In genomic region chr5:174839196-174839595, GRCh38 we compare ENCODE assay signal across 27 cellular contexts.
"Had no signal": no experiment of that assay in that cellular context is flagged by ENCODE, and none has a peak within 500 bp of the region (broad histone marks: within the 10 kb centered on the region; RNA-seq: fewer than 3 reads in every experiment).

No MANE protein-coding gene starts in this region.

- ATAC-seq: activated CD4-positive, alpha-beta T cell treated with anti-CD3 and anti-CD28 coated beads for 36 hours; activated naive CD4-positive, alpha-beta T cell treated with anti-CD3 and anti-CD28 coated beads, Interleukin-2, amount 50 U/mL, for 72 hours; activated T-cell treated with anti-CD3 and anti-CD28 coated beads, Interleukin-2, amount 50 U/mL, for 72 hours; effector memory CD8-positive, alpha-beta T cell; foreskin keratinocyte; left cardiac atrium; naive thymus-derived CD8-positive, alpha-beta T cell; pancreas; psoas muscle; stimulated activated memory B cell treated with anti-CD40 and anti-IgM and Interleukin-4, amounts not matched to agents 10 μg/mL and 1 μg/mL and 100 μg/mL, for 72 hours; stimulated activated naive CD8-positive, alpha-beta T cell treated with anti-CD3 and anti-CD28 coated beads, Interleukin-15, amount 100 ng/mL, for 72 hours had no signal

- H3K4me1 ChIP-seq: colonic mucosa, pancreas, psoas muscle, right atrium auricular region had no signal

- H3K36me3 Mint-ChIP-seq: naive thymus-derived CD8-positive, alpha-beta T cell; stimulated activated memory B cell treated with anti-CD40 and anti-IgM and Interleukin-4, amounts not matched to agents 10 μg/mL and 1 μg/mL and 100 μg/mL, for 72 hours had no signal

- H3K4me3 Mint-ChIP-seq: activated CD4-positive, alpha-beta T cell treated with anti-CD3 and anti-CD28 coated beads for 36 hours; activated T-cell treated with anti-CD3 and anti-CD28 coated beads, Interleukin-2, amount 50 U/mL, for 72 hours; effector memory CD8-positive, alpha-beta T cell; naive thymus-derived CD8-positive, alpha-beta T cell; neural crest cell; stimulated activated memory B cell treated with anti-CD40 and anti-IgM and Interleukin-4, amounts not matched to agents 10 μg/mL and 1 μg/mL and 100 μg/mL, for 72 hours; stimulated activated naive CD8-positive, alpha-beta T cell treated with anti-CD3 and anti-CD28 coated beads, Interleukin-15, amount 100 ng/mL, for 72 hours had no signal

- H3K4me1 Mint-ChIP-seq: activated CD4-positive, alpha-beta T cell treated with anti-CD3 and anti-CD28 coated beads for 36 hours; stimulated activated memory B cell treated with anti-CD40 and anti-IgM and Interleukin-4, amounts not matched to agents 10 μg/mL and 1 μg/mL and 100 μg/mL, for 72 hours; stimulated activated naive CD8-positive, alpha-beta T cell treated with anti-CD3 and anti-CD28 coated beads, Interleukin-15, amount 100 ng/mL, for 72 hours had no signal

- H3K27ac Mint-ChIP-seq: activated CD4-positive, alpha-beta T cell treated with anti-CD3 and anti-CD28 coated beads for 36 hours; activated naive CD4-positive, alpha-beta T cell treated with anti-CD3 and anti-CD28 coated beads, Interleukin-2, amount 50 U/mL, for 72 hours; activated T-cell treated with anti-CD3 and anti-CD28 coated beads, Interleukin-2, amount 50 U/mL, for 72 hours; effector memory CD8-positive, alpha-beta T cell; naive thymus-derived CD8-positive, alpha-beta T cell; stimulated activated memory B cell treated with anti-CD40 and anti-IgM and Interleukin-4, amounts not matched to agents 10 μg/mL and 1 μg/mL and 100 μg/mL, for 72 hours had no signal

- H3K9me3 ChIP-seq: colonic mucosa, esophagus muscularis mucosa, pancreas, psoas muscle, right atrium auricular region, suprapubic skin had no signal

- DNase-seq: activated CD4-positive, alpha-beta T cell treated with anti-CD3 and anti-CD28 coated beads for 36 hours; activated CD4-positive, alpha-beta T cell treated with anti-CD3 and anti-CD28 coated beads, Interleukin-2, amount 50 U/mL, for 4 hours; activated CD4-positive, CD25-positive, alpha-beta regulatory T cell; activated naive CD4-positive, alpha-beta T cell; activated T-cell treated with anti-CD3 and anti-CD28 coated beads for 4 hours; activated T-cell treated with anti-CD3 and anti-CD28 coated beads, Interleukin-2, amount 50 U/mL, for 72 hours; colonic mucosa; effector memory CD8-positive, alpha-beta T cell; foreskin keratinocyte; islet precursor cell; left cardiac atrium; mammary epithelial cell; naive thymus-derived CD8-positive, alpha-beta T cell; pancreas; psoas muscle; stimulated activated CD4-positive, alpha-beta T cell treated with anti-CD3 and anti-CD28 coated beads, Interleukin-1b, Interleukin-23, amount 100 ng/mL, for 48 hours; stimulated activated CD4-positive, alpha-beta T cell treated with anti-CD3 and anti-CD28 coated beads, Interleukin-4, amount 100 ng/mL, for 4 hours; stimulated activated CD8-positive, alpha-beta memory T cell treated with anti-CD3 and anti-CD28 coated beads, Interleukin-4, amount 100 ng/mL, for 48 hours; stimulated activated naive CD8-positive, alpha-beta T cell treated with anti-CD3 and anti-CD28 coated beads, Interleukin-15, amount 100 ng/mL, for 72 hours had no signal

- H3K27me3 ChIP-seq: colonic mucosa, esophagus muscularis mucosa, foreskin keratinocyte, pancreas, right atrium auricular region, tibial nerve had no signal

- H3K9me3 Mint-ChIP-seq: neural crest cell; stimulated activated memory B cell treated with anti-CD40 and anti-IgM and Interleukin-4, amounts not matched to agents 10 μg/mL and 1 μg/mL and 100 μg/mL, for 72 hours; stimulated activated naive CD8-positive, alpha-beta T cell treated with anti-CD3 and anti-CD28 coated beads, Interleukin-15, amount 100 ng/mL, for 72 hours had no signal

- H3K4me3 ChIP-seq: colonic mucosa, esophagus muscularis mucosa, pancreas, psoas muscle, right atrium auricular region, smooth muscle cell, suprapubic skin, tibial nerve had no signal

- H3K36me3 ChIP-seq: colonic mucosa, esophagus muscularis mucosa, pancreas, right atrium auricular region, suprapubic skin, tibial nerve had no signal

- H3K27ac ChIP-seq: colonic mucosa, foreskin keratinocyte, pancreas, psoas muscle, right atrium auricular region, suprapubic skin, tibial nerve had no signal
